In genomic region chr6:6407061-6407723, GRCh38 we compare ENCODE assay signal across 10 cellular contexts.
DNase-seq lines count a peak whose midpoint lies in the region; ATAC-seq and TF ChIP-seq lines count a peak whose summit lies in the region.
"Had no signal": no experiment of that assay in that cellular context is flagged by ENCODE, and none has a peak within 500 bp of the region (broad histone marks: within the 10 kb centered on the region; RNA-seq: fewer than 3 reads in every experiment).

No MANE protein-coding gene starts in this region.

- peak overlapping the region; percentile 61 for H3K4me2 ChIP-seq in OCI-LY3 (ENCODE audit: low read length)

- intact Hi-C loops in heart left ventricle (cut with DNase I) (no loop called here), right cardiac atrium (cut with DNase I) (no loop called here)

- H3K27me3 ChIP-seq in heart left ventricle (no peaks in the 10 kb centered on the region), right cardiac atrium (ENCODE audit: control insufficient read depth, insufficient read depth) (no peaks in the 10 kb centered on the region), OCI-LY3 (ENCODE audit: low read depth, low read length) (no peaks in the 10 kb centered on the region), BE2C (no peaks in the 10 kb centered on the region)

- H3K4me1 ChIP-seq in heart left ventricle: peaks cover 0 to 34% (median 1%) of the 10 kb centered on the region in 12 donors
- H3K4me1 ChIP-seq in right cardiac atrium (ENCODE audit: control insufficient read depth, insufficient read depth, low read length): peaks cover 4% of the 10 kb centered on the region
- peaks cover 22% of the 10 kb centered on the region for H3K4me1 ChIP-seq in OCI-LY3 (ENCODE audit: low read length)
- H3K4me1 ChIP-seq in BE2C: no peaks in the 10 kb centered on the region

- TF ChIP-seq CTCF in heart left ventricle (IDR thresholded peaks at IDR 0.05) (no peak), OCI-LY3 (IDR thresholded peaks at IDR 0.05; ENCODE audit: low read depth, low read length) (no peak), BE2C (IDR thresholded peaks at IDR 0.05; ENCODE audit: low read depth, low read length) (no peak)

- H3K9me3 ChIP-seq in heart left ventricle: no peaks in the 10 kb centered on the region
- no peaks in the 10 kb centered on the region for H3K9me3 ChIP-seq in right cardiac atrium (ENCODE audit: control insufficient read depth, low read length)
- H3K9me3 ChIP-seq in OCI-LY3 (ENCODE audit: insufficient read depth, low read length): peaks cover 5% of the 10 kb centered on the region; the same call in 1 of the 2 replicates
- no peaks in the 10 kb centered on the region for H3K9me3 ChIP-seq in BE2C

- no peaks in the 10 kb centered on the region for H4K20me1 ChIP-seq in OCI-LY3 (ENCODE audit: insufficient read depth, low read length)

- H3K9ac ChIP-seq in OCI-LY3 (ENCODE audit: low read length): no peak overlapping the region

- no peak overlapping the region for H3K4me3 ChIP-seq in heart left ventricle
- H3K4me3 ChIP-seq in right cardiac atrium (ENCODE audit: low read length): no peak overlapping the region
- peak overlapping the region; percentile 32 for H3K4me3 ChIP-seq in OCI-LY3 (ENCODE audit: low read length)
- H3K4me3 ChIP-seq in BE2C (ENCODE audit: low read depth, low read length): no peak overlapping the region

- DNase-seq in heart left ventricle (no peak), right cardiac atrium (no peak), NCI-H526 (lab: John Stamatoyannopoulos, UW) (no peak), BE2C (no peak), GOT3 (lab: John Stamatoyannopoulos, UW) (no peak)
- no peak for DNase-seq in activated CD8-positive, alpha-beta memory T cell treated with anti-CD3 and anti-CD28 coated beads for 24 hours
- DNase-seq: activated effector memory CD4-positive, alpha-beta T cell treated with Interleukin-2 at 50 U/mL for 16 hours; NCI-H1417 had no signal

- H3K79me2 ChIP-seq in OCI-LY3 (ENCODE audit: low read length): no peaks in the 10 kb centered on the region

- H3K36me3 ChIP-seq in heart left ventricle (no peaks in the 10 kb centered on the region), OCI-LY3 (replicated peaks; ENCODE audit: low read depth, low read length) (no peaks in the 10 kb centered on the region), BE2C (no peaks in the 10 kb centered on the region)

- no peak overlapping the region for H3K27ac ChIP-seq in heart left ventricle
- no peak overlapping the region for H3K27ac ChIP-seq in right cardiac atrium (ENCODE audit: low read length)
- H3K27ac ChIP-seq in OCI-LY3 (ENCODE audit: low read length): peak overlapping the region; percentile 32; the same call in 1 of the 2 replicates

- 48 to 63% (median 57%) methylated on average over 4 of the region's 4 CpGs for WGBS in heart left ventricle, 4 donors
- 36% methylated on average over 4 of the region's 4 CpGs for WGBS in right cardiac atrium

- TF ChIP-seq POLR2A in heart left ventricle (IDR thresholded peaks at IDR 0.05): no peak

- ATAC-seq in heart left ventricle (peak in 3 of 4 donors; percentile 22 to 52 (median 48)), right cardiac atrium (no peak), HG02973 (IDR thresholded peaks at IDR 0.05; ENCODE audit: unreplicated experiment) (peak; percentile 97)

- H2AFZ ChIP-seq in OCI-LY3 (ENCODE audit: low read depth, low read length): no peak overlapping the region

Comparison
In these comparisons a context has a peak if more than half of its experiments do, and no peak if none do; other contexts are left out.
1. ATAC-seq: peak in heart left ventricle (3 of 4) and HG02973 (single experiment); none in right cardiac atrium (0 of 2).